ENCODE assay signal across 1 cellular context in genomic region chr2:121288454-121289231, GRCh38.
TF ChIP-seq lines count a peak whose summit lies in the region.

No MANE protein-coding gene starts in this region.

TF ChIP-seq in GM12878, 131 proteins besides CTCF, POLR2A, EP300 and RAD21:
- TF ChIP-seq BRCA1 (IDR thresholded peaks at IDR 0.05; ENCODE audit: low read depth, low read length) (no peak), SPI1 (IDR thresholded peaks at IDR 0.05; ENCODE audit: borderline replicate concordance, insufficient read depth, low read depth, low read length) (peak; percentile 39; the same call in 1 of the 2 replicates)
TF ChIP-seq in GM12878: peak in this region for 1.
